ENCODE assay signal across 1 cellular context in the genomic region with DNA sequence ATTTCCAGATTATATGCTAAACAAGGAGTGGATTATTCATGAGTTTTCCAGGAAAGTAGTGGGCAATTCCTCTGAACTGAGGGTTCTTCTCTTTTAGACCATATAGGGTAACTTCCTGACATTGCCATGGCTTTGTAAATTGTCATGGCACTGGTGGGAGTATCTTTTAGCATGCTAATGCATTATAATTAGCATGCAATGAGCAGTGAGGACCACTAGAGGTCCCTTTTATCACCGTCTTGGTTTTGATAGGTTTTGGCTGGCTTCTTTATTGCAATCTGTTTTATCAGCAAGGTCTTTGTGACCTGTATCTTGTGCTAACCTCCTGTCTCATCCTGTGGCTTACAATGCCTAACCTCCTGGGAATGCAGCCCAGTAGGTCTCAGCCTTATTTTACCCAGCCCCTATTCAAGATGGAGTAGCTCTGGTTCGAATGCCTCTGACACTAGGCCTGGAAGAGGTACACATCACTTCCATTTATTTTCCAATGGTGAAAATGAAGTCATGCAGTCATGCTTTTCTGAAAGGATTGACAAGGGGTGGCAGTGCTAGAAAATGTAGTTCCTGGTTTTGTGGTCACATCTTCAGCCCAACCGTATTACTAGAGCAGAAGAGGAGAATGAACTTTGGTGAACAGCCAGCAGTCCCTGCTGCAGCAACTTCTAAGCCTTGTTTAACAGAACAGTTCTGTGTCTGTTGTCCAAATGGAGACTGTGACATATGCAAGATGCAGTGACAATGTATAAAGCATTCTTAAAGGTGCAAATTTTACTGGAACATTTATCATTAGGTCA.
TF ChIP-seq lines count a peak whose summit lies in the region.

No MANE protein-coding gene starts in this region.

TF ChIP-seq in HCT116, 20 proteins besides CTCF, POLR2A, EP300 and RAD21:
- TF ChIP-seq, protein P1, sequence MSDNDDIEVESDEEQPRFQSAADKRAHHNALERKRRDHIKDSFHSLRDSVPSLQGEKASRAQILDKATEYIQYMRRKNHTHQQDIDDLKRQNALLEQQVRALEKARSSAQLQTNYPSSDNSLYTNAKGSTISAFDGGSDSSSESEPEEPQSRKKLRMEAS (IDR thresholded peaks at IDR 0.05), result no peak
- TF ChIP-seq ELF1 (IDR thresholded peaks at IDR 0.05; ENCODE audit: borderline replicate concordance, low read depth) (no peak), EZH2 (IDR thresholded peaks at IDR 0.05) (no peak), EGR1 (IDR thresholded peaks at IDR 0.05; ENCODE audit: low read depth) (no peak), CEBPB (IDR thresholded peaks at IDR 0.05; ENCODE audit: low read depth) (no peak), CBX3 (IDR thresholded peaks at IDR 0.05; ENCODE audit: low read depth) (no peak), SP1 (IDR thresholded peaks at IDR 0.05; ENCODE audit: low read depth) (no peak), FOSL1 (IDR thresholded peaks at IDR 0.05; ENCODE audit: low read depth) (no peak), ZFX (IDR thresholded peaks at IDR 0.05) (no peak), JUND (IDR thresholded peaks at IDR 0.05) (no peak), SRF (IDR thresholded peaks at IDR 0.05; ENCODE audit: low read depth) (no peak), YY1 (IDR thresholded peaks at IDR 0.05; ENCODE audit: extremely low read depth, insufficient replicate concordance, low read depth, low read length) (no peak), POLR2AphosphoS5 (IDR thresholded peaks at IDR 0.05; ENCODE audit: low read depth, low read length) (no peak), TCF7L2 (IDR thresholded peaks at IDR 0.05; ENCODE audit: borderline replicate concordance, extremely low read depth, insufficient read depth, insufficient read length) (no peak), SIN3A (IDR thresholded peaks at IDR 0.05; ENCODE audit: low read depth) (no peak), EZH2phosphoT487 (IDR thresholded peaks at IDR 0.05; ENCODE audit: borderline replicate concordance) (no peak), ZNF274 (IDR thresholded peaks at IDR 0.05; ENCODE audit: low read depth, low read length) (no peak)
- TF ChIP-seq, protein P2, sequence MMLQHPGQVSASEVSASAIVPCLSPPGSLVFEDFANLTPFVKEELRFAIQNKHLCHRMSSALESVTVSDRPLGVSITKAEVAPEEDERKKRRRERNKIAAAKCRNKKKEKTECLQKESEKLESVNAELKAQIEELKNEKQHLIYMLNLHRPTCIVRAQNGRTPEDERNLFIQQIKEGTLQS (IDR thresholded peaks at IDR 0.05), result no peak
- TF ChIP-seq, protein P3, sequence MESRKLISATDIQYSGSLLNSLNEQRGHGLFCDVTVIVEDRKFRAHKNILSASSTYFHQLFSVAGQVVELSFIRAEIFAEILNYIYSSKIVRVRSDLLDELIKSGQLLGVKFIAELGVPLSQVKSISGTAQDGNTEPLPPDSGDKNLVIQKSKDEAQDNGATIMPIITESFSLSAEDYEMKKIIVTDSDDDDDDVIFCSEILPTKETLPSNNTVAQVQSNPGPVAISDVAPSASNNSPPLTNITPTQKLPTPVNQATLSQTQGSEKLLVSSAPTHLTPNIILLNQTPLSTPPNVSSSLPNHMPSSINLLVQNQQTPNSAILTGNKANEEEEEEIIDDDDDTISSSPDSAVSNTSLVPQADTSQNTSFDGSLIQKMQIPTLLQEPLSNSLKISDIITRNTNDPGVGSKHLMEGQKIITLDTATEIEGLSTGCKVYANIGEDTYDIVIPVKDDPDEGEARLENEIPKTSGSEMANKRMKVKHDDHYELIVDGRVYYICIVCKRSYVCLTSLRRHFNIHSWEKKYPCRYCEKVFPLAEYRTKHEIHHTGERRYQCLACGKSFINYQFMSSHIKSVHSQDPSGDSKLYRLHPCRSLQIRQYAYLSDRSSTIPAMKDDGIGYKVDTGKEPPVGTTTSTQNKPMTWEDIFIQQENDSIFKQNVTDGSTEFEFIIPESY (IDR thresholded peaks at IDR 0.05; ENCODE audit: extremely low read depth, insufficient replicate concordance, low read length), result no peak
- TF ChIP-seq, protein P4, sequence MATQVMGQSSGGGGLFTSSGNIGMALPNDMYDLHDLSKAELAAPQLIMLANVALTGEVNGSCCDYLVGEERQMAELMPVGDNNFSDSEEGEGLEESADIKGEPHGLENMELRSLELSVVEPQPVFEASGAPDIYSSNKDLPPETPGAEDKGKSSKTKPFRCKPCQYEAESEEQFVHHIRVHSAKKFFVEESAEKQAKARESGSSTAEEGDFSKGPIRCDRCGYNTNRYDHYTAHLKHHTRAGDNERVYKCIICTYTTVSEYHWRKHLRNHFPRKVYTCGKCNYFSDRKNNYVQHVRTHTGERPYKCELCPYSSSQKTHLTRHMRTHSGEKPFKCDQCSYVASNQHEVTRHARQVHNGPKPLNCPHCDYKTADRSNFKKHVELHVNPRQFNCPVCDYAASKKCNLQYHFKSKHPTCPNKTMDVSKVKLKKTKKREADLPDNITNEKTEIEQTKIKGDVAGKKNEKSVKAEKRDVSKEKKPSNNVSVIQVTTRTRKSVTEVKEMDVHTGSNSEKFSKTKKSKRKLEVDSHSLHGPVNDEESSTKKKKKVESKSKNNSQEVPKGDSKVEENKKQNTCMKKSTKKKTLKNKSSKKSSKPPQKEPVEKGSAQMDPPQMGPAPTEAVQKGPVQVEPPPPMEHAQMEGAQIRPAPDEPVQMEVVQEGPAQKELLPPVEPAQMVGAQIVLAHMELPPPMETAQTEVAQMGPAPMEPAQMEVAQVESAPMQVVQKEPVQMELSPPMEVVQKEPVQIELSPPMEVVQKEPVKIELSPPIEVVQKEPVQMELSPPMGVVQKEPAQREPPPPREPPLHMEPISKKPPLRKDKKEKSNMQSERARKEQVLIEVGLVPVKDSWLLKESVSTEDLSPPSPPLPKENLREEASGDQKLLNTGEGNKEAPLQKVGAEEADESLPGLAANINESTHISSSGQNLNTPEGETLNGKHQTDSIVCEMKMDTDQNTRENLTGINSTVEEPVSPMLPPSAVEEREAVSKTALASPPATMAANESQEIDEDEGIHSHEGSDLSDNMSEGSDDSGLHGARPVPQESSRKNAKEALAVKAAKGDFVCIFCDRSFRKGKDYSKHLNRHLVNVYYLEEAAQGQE (IDR thresholded peaks at IDR 0.05; ENCODE audit: low read depth), result no peak
